In genomic region chr21:42445311-42445710, GRCh38 we compare ENCODE assay signal across 2 cellular contexts.
TF ChIP-seq lines count a peak whose summit lies in the region.

No MANE protein-coding gene starts in this region.

TF ChIP-seq in GM23338, 12 proteins besides CTCF, POLR2A, EP300 and RAD21:
- TF ChIP-seq ZNF331 (CRISPR knock-in tag; IDR thresholded peaks at IDR 0.05; ENCODE audit: low read depth) (no peak), EZH2phosphoT487 (IDR thresholded peaks at IDR 0.05; ENCODE audit: unreplicated experiment) (no peak), CREB1 (CRISPR knock-in tag; IDR thresholded peaks at IDR 0.05; ENCODE audit: low read depth) (no peak), ZNF462 (CRISPR knock-in tag; IDR thresholded peaks at IDR 0.05) (no peak), EZH2 (IDR thresholded peaks at IDR 0.05; ENCODE audit: low read depth, unreplicated experiment) (no peak), NANOG (IDR thresholded peaks at IDR 0.05; ENCODE audit: borderline replicate concordance) (no peak), POLR2AphosphoS5 (IDR thresholded peaks at IDR 0.05; ENCODE audit: low read depth) (no peak), ETS1 (IDR thresholded peaks at IDR 0.05) (no peak), STAT1 (IDR thresholded peaks at IDR 0.05; ENCODE audit: unreplicated experiment) (no peak), JUNB (IDR thresholded peaks at IDR 0.05; ENCODE audit: unreplicated experiment) (no peak), ZNF114 (CRISPR knock-in tag; IDR thresholded peaks at IDR 0.05) (no peak), REST (IDR thresholded peaks at IDR 0.05; ENCODE audit: unreplicated experiment) (no peak)

TF ChIP-seq in SK-N-SH, 30 proteins besides CTCF, POLR2A, EP300 and RAD21:
- TF ChIP-seq ZBTB33 (IDR thresholded peaks at IDR 0.05; ENCODE audit: borderline replicate concordance, low read depth) = no peak
- no peak for TF ChIP-seq MXI1 (IDR thresholded peaks at IDR 0.05; ENCODE audit: low read depth, low read length)
- no peak for TF ChIP-seq TAF1 (IDR thresholded peaks at IDR 0.05; ENCODE audit: borderline replicate concordance, low read depth, low read length)
- TF ChIP-seq CHD2 (IDR thresholded peaks at IDR 0.05; ENCODE audit: low read length, partially characterized antibody) = no peak
- TF ChIP-seq POLR2AphosphoS5 (IDR thresholded peaks at IDR 0.05; ENCODE audit: low read depth, low read length) = no peak
- TF ChIP-seq USF1 (IDR thresholded peaks at IDR 0.05; ENCODE audit: borderline replicate concordance, low read depth) = no peak
- no peak for TF ChIP-seq FOSL2 (IDR thresholded peaks at IDR 0.05; ENCODE audit: borderline replicate concordance, low read depth)
- TF ChIP-seq GATA2 (CRISPR knock-in tag; IDR thresholded peaks at IDR 0.05) = no peak
- no peak for TF ChIP-seq ELF1 (IDR thresholded peaks at IDR 0.05)
